In the genomic region with DNA sequence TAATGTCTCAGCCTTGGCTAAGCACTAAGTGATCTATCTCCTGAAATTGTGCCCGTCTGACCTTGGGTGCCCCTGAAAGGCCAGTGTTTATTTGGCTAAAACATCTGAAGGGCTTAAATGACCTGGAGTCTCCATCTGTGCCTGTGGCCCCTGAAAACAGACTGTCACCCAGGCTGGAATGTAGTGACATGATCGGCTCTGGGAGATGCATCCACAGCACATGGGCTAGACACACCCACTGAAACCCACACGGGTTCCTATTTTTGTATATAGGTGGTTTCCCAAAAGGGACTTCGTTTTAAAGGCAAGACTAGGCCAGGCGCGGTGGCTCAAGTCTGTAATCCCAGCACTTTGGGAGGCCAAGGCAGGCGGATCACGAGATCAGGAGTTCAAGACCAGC, we compare ENCODE assay signal across 9 cellular contexts. TPM values are rescaled to one million over a fixed set of nuclear protein-coding genes. Genes with fewer than 3 reads are reported as not detected.
DNase-seq lines count a peak whose midpoint lies in the region; ATAC-seq, FAIRE-seq and TF ChIP-seq lines count a peak whose summit lies in the region.
"Had no signal": no experiment of that assay in that cellular context is flagged by ENCODE, and none has a peak within 500 bp of the region (broad histone marks: within the 10 kb centered on the region; RNA-seq: fewer than 3 reads in every experiment).

No MANE protein-coding gene starts in this region.

- no peak overlapping the region for H2BK20ac ChIP-seq in IMR-90 (ENCODE audit: low read depth, low read length)

- no peak for ATAC-seq in IMR-90 (ENCODE audit: low read depth)
- peak; percentile 55 to 58 for ATAC-seq in activated naive CD4-positive, alpha-beta T cell treated with anti-CD3 and anti-CD28 coated beads, Interleukin-2, amount 50 U/mL, for 72 hours
- ATAC-seq in gastrocnemius medialis, result peak; percentile 64 to 67
- ATAC-seq: HCT116 had no signal

- peaks cover 27% of the 10 kb centered on the region for H3K4me1 ChIP-seq in IMR-90 (ENCODE audit: control insufficient read depth, insufficient read depth, low read length)
- H3K4me1 ChIP-seq in gastrocnemius medialis, result peaks cover 15 to 24% of the 10 kb centered on the region in 2 donors

- BruUV-seq in IMR-90 (replicated peaks; lab: Mats Ljungman, UMichigan), result no TSS peak

- 50% methylated on average over 1 of the region's 8 CpGs; no CpG with 5 or more reads in 1 of the 2 experiments for WGBS in IMR-90 (ENCODE audit: extremely low coverage in 2 of 2, insufficient read length in 1 of 2), 2 experiments

- no peak overlapping the region for H3K56ac ChIP-seq in IMR-90 (ENCODE audit: extremely low read depth, insufficient read depth, low read length)

- H3K14ac ChIP-seq in IMR-90 (replicated peaks; ENCODE audit: low read depth, low read length), result no peak overlapping the region

- no peaks in the 10 kb centered on the region for H3K36me3 Mint-ChIP-seq in activated naive CD4-positive, alpha-beta T cell treated with anti-CD3 and anti-CD28 coated beads, Interleukin-2, amount 50 U/mL, for 72 hours

- TF ChIP-seq POLR2A in IMR-90 (IDR thresholded peaks at IDR 0.05; ENCODE audit: low read depth, low read length) (no peak), gastrocnemius medialis (IDR thresholded peaks at IDR 0.05) (no peak)

- H4K5ac ChIP-seq in IMR-90 (ENCODE audit: low read depth, low read length), result no peak overlapping the region

- peaks cover 20% of the 10 kb centered on the region; the same call in 1 of the 2 replicates for H3K36me3 ChIP-seq in IMR-90 (ENCODE audit: control insufficient read depth, insufficient read depth, low read length)
- no peaks in the 10 kb centered on the region for H3K36me3 ChIP-seq in gastrocnemius medialis

- H4K8ac ChIP-seq in IMR-90 (ENCODE audit: low read depth in 2 of 2, low read length in 2 of 2), result no peak overlapping the region

- H3K9me3 ChIP-seq in IMR-90 (ENCODE audit: control insufficient read depth, insufficient read depth, low read length) (no peaks in the 10 kb centered on the region), gastrocnemius medialis (no peaks in the 10 kb centered on the region)

- intact Hi-C loops in IMR-90 (cut with micrococcal nuclease) (no loop called here), gastrocnemius medialis (cut with DNase I; ENCODE audit: low total_unique reads) (no loop called here)

- peaks cover 38 to 98% of the 10 kb centered on the region in 2 experiments for H3K79me1 ChIP-seq in IMR-90 (ENCODE audit: low read depth in 1 of 2, low read length in 2 of 2)

- TF ChIP-seq CTCF in IMR-90 (conservative IDR thresholded peaks at IDR 0.05; ENCODE audit: low read depth, low read length) (no peak), gastrocnemius medialis (IDR thresholded peaks at IDR 0.05 in 4 of 5, conservative IDR thresholded peaks at IDR 0.05 in 1 of 5) (no peak), coronary artery (IDR thresholded peaks at IDR 0.05) (no peak)

- H3K4me2 ChIP-seq in IMR-90 (ENCODE audit: low read depth, low read length), result no peak overlapping the region

- H3K18ac ChIP-seq in IMR-90 (ENCODE audit: low read depth, low read length), result no peak overlapping the region

- H2BK15ac ChIP-seq in IMR-90 (ENCODE audit: low read depth, low read length), result no peak overlapping the region

- peak; percentile 74 for FAIRE-seq in GM18507 (lab: Jason Lieb, UNC)
- FAIRE-seq: astrocyte had no signal

- no peak overlapping the region for H4K91ac ChIP-seq in IMR-90 (ENCODE audit: insufficient read depth, low read depth, low read length)

- peak overlapping the region; percentile 22 to 49 for H3K27ac Mint-ChIP-seq in activated naive CD4-positive, alpha-beta T cell treated with anti-CD3 and anti-CD28 coated beads, Interleukin-2, amount 50 U/mL, for 72 hours

- H2AFZ ChIP-seq in IMR-90 (replicated peaks; ENCODE audit: low read length, poor library complexity), result no peak overlapping the region

- no peak overlapping the region for H2AK9ac ChIP-seq in IMR-90 (replicated peaks; ENCODE audit: low read depth, low read length, poor library complexity)

- no peak for TF ChIP-seq RAD21 in IMR-90 (IDR thresholded peaks at IDR 0.05; ENCODE audit: low read length)

- no peak overlapping the region for H2AK5ac ChIP-seq in IMR-90 (ENCODE audit: low read depth, low read length)

- no peak overlapping the region for H3K9ac ChIP-seq in IMR-90 (ENCODE audit: low read depth, low read length)

- no peak overlapping the region for H3K23ac ChIP-seq in IMR-90 (ENCODE audit: low read depth, low read length)

- no peak overlapping the region for H2BK120ac ChIP-seq in IMR-90 (ENCODE audit: low read depth, low read length)

- CTCF ChIA-PET in IMR-90 (lab: Yijun Ruan, JAX), result no interaction called here

- in situ Hi-C loops in IMR-90 (cut with MboI; ENCODE audit: low sequenced_read_pairs), result no loop called here
- in situ Hi-C loops in gastrocnemius medialis (cut with MboI; ENCODE audit: low sequenced_read_pairs in 4 of 4), result no loop called here

- H3K27ac ChIP-seq in IMR-90 (ENCODE audit: insufficient read depth, low read length), result no peak overlapping the region
- H3K27ac ChIP-seq in gastrocnemius medialis, result peak overlapping the region; percentile 28 to 61 (median 50)
- peak overlapping the region in 1 of 2 donors; percentile 49 for H3K27ac ChIP-seq in coronary artery

- peaks cover 85% of the 10 kb centered on the region for H4K20me1 ChIP-seq in IMR-90 (ENCODE audit: insufficient read depth, low read length)

- no peak overlapping the region for H3K4ac ChIP-seq in IMR-90 (ENCODE audit: low read depth, low read length)

- H2BK5ac ChIP-seq in IMR-90 (ENCODE audit: low read depth, low read length, poor library complexity, severe bottlenecking), result no peak overlapping the region

- DNase-seq in GM18507 (ENCODE audit: extremely low spot score, insufficient read length, low read depth) (peak; percentile 47), IMR-90 (no peak), gastrocnemius medialis (no peak), coronary artery (ENCODE audit: low spot score) (no peak), SKM-1 treated with dmso at 0.1 percent for 144 hours (lab: John Stamatoyannopoulos, UW; ENCODE audit: unreplicated experiment) (no peak)
- no peak for DNase-seq in activated naive CD4-positive, alpha-beta T cell treated with anti-CD3 and anti-CD28 coated beads, Interleukin-2, amount 50 U/mL, for 72 hours (ENCODE audit: low spot score in 2 of 2)
- DNase-seq in effector CD4-positive, alpha-beta T cell, result no peak

- H3K9me3 Mint-ChIP-seq in activated naive CD4-positive, alpha-beta T cell treated with anti-CD3 and anti-CD28 coated beads, Interleukin-2, amount 50 U/mL, for 72 hours, result no peaks in the 10 kb centered on the region

- H3K27me3 ChIP-seq in IMR-90 (ENCODE audit: control insufficient read depth, insufficient read depth, low read length), result no peaks in the 10 kb centered on the region
- H3K27me3 ChIP-seq in gastrocnemius medialis, result no peaks in the 10 kb centered on the region

- H3K9me1 ChIP-seq in IMR-90 (ENCODE audit: insufficient read depth, low read length), result peaks cover 41% of the 10 kb centered on the region

- H3K4me3 ChIP-seq in IMR-90 (ENCODE audit: insufficient read depth, low read depth, low read length) (no peak overlapping the region), gastrocnemius medialis (no peak overlapping the region), coronary artery (no peak overlapping the region)

- dilution Hi-C loops in IMR-90 (cut with HindIII; ENCODE audit: low sequenced_read_pairs, unreplicated experiment), result no loop called here

- POLR2A ChIA-PET in IMR-90 (lab: Charles Lee; ENCODE audit: unreplicated experiment), result no interaction called here

TF ChIP-seq in IMR-90, 13 proteins besides CTCF, POLR2A, EP300 and RAD21:
- no peak for TF ChIP-seq BHLHE40 (IDR thresholded peaks at IDR 0.05; ENCODE audit: low read depth, low read length)
- TF ChIP-seq MXI1 (IDR thresholded peaks at IDR 0.05; ENCODE audit: borderline replicate concordance, low read depth, low read length), result peak; percentile 55; the same call in 1 of the 2 replicates
- TF ChIP-seq, protein P1, sequence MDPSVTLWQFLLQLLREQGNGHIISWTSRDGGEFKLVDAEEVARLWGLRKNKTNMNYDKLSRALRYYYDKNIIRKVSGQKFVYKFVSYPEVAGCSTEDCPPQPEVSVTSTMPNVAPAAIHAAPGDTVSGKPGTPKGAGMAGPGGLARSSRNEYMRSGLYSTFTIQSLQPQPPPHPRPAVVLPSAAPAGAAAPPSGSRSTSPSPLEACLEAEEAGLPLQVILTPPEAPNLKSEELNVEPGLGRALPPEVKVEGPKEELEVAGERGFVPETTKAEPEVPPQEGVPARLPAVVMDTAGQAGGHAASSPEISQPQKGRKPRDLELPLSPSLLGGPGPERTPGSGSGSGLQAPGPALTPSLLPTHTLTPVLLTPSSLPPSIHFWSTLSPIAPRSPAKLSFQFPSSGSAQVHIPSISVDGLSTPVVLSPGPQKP (IDR thresholded peaks at IDR 0.05; ENCODE audit: borderline replicate concordance, low read depth, low read length), result no peak
TF ChIP-seq in IMR-90: peak in this region for 1.

RNA-seq across cellular contexts. Expression of a gene that starts 13.5 kb away (rescaled TPM):
- total RNA-seq in IMR-90 (2012; rRNA removed), result 0.56 and 0.72 TPM in 2 replicates
- polyA plus RNA-seq in IMR-90 (2012; rRNA removed), result 0.11 and 0.31 TPM in 2 replicates
- polyA plus RNA-seq in IMR-90 (2012; cell fraction: cytosol; rRNA removed), result 0.09 and 0.15 TPM in 2 replicates
- polyA plus RNA-seq in IMR-90 (2012; cell fraction: nucleus; rRNA removed; ENCODE audit: low replicate concordance), result 1.1 and 1.2 TPM in 2 replicates
- total RNA-seq in activated naive CD4-positive, alpha-beta T cell treated with anti-CD3 and anti-CD28 coated beads, Interleukin-2, amount 50 U/mL, for 72 hours, result under 1 TPM in 1 of 2 donors, not detected in 1; 0.61 TPM
- total RNA-seq in gastrocnemius medialis, result under 1 TPM in 1 of 4 donors, not detected in 3; 0.16 TPM

RNA-seq across cellular contexts. Expression of a gene that starts 35.7 kb away (rescaled TPM):
- 43.9 and 48.6 TPM in 2 replicates for total RNA-seq in IMR-90 (2012; rRNA removed)
- polyA plus RNA-seq in IMR-90 (2012; rRNA removed), result 352 and 416 TPM in 2 replicates
- 411 and 495 TPM in 2 replicates for polyA plus RNA-seq in IMR-90 (2012; cell fraction: cytosol; rRNA removed)
- polyA plus RNA-seq in IMR-90 (2012; cell fraction: nucleus; rRNA removed; ENCODE audit: low replicate concordance), result 193 and 240 TPM in 2 replicates
- total RNA-seq in activated naive CD4-positive, alpha-beta T cell treated with anti-CD3 and anti-CD28 coated beads, Interleukin-2, amount 50 U/mL, for 72 hours, result 1 to 10 TPM; 1.1 TPM
- total RNA-seq in gastrocnemius medialis, result 10 to 100 TPM; 20.4 to 28.7 (median 27.0) TPM

RNA-seq across cellular contexts. Expression of a gene that starts 48.9 kb away (rescaled TPM):
- 28.3 and 30.6 TPM in 2 replicates for total RNA-seq in IMR-90 (2012; rRNA removed)
- polyA plus RNA-seq in IMR-90 (2012; rRNA removed), result 38.3 and 39.7 TPM in 2 replicates
- 21.7 and 22.5 TPM in 2 replicates for polyA plus RNA-seq in IMR-90 (2012; cell fraction: cytosol; rRNA removed)
- 135 and 196 TPM in 2 replicates for polyA plus RNA-seq in IMR-90 (2012; cell fraction: nucleus; rRNA removed; ENCODE audit: low replicate concordance)
- total RNA-seq in activated naive CD4-positive, alpha-beta T cell treated with anti-CD3 and anti-CD28 coated beads, Interleukin-2, amount 50 U/mL, for 72 hours, result 10 to 100 TPM; 82.2 to 88.1 TPM
- total RNA-seq in gastrocnemius medialis, result 10 to 100 TPM; 15.2 to 21.1 (median 20.0) TPM

Comparison
In these comparisons a context has a peak if more than half of its experiments do, and no peak if none do; other contexts are left out.
1. RNA of a gene that starts 35.7 kb away (total RNA-seq): 43.9 to 48.6 TPM in IMR-90 and 20.4 to 28.7 TPM in gastrocnemius medialis; 1.1 TPM in activated naive CD4-positive, alpha-beta T cell treated with anti-CD3 and anti-CD28 coated beads, Interleukin-2, amount 50 U/mL, for 72 hours; every median in the first group is over 10 times any median in the second.